1 cellular context compared by ENCODE assay signal in genomic region chr19:7426986-7427385, GRCh38.
TF ChIP-seq lines count a peak whose summit lies in the region.

No MANE protein-coding gene starts in this region.

TF ChIP-seq in GM12878, 131 proteins besides CTCF, POLR2A, EP300 and RAD21 (continued from another document and continues in another):
- TF ChIP-seq PRDM15 (CRISPR knock-in tag; IDR thresholded peaks at IDR 0.05) = no peak
- no peak for TF ChIP-seq MXI1 (IDR thresholded peaks at IDR 0.05; ENCODE audit: low read depth, low read length)
- no peak for TF ChIP-seq PKNOX1 (IDR thresholded peaks at IDR 0.05)
- TF ChIP-seq CEBPZ (IDR thresholded peaks at IDR 0.05; ENCODE audit: low read depth, low read length) = no peak
- TF ChIP-seq POLR2AphosphoS2 (IDR thresholded peaks at IDR 0.05; ENCODE audit: low read depth, low read length) = no peak
- no peak for TF ChIP-seq BRCA1 (IDR thresholded peaks at IDR 0.05; ENCODE audit: low read depth, low read length)
- no peak for TF ChIP-seq EGR1 (IDR thresholded peaks at IDR 0.05; ENCODE audit: borderline replicate concordance in 1 of 2, low read depth in 2 of 2, low read length in 2 of 2)
- no peak for TF ChIP-seq ZBTB11 (CRISPR knock-in tag; IDR thresholded peaks at IDR 0.05)
- no peak for TF ChIP-seq GABPA (IDR thresholded peaks at IDR 0.05; ENCODE audit: low read depth)
- no peak for TF ChIP-seq NBN (IDR thresholded peaks at IDR 0.05)
- TF ChIP-seq SMAD1 (IDR thresholded peaks at IDR 0.05; ENCODE audit: low read depth, partially characterized antibody) = no peak
- TF ChIP-seq ATF2 (IDR thresholded peaks at IDR 0.05; ENCODE audit: low read length) = no peak
- peak; percentile 76; the same call in 1 of the 2 replicates for TF ChIP-seq CREM (IDR thresholded peaks at IDR 0.05; ENCODE audit: low read depth)
- TF ChIP-seq NR2C2 (IDR thresholded peaks at IDR 0.05; ENCODE audit: borderline replicate concordance, control insufficient read depth, insufficient read length, low read depth) = no peak
- TF ChIP-seq SREBF2 (IDR thresholded peaks at IDR 0.05; ENCODE audit: low read length) = no peak
- TF ChIP-seq BCLAF1 (IDR thresholded peaks at IDR 0.05) = no peak
- TF ChIP-seq HSF1 (IDR thresholded peaks at IDR 0.05; ENCODE audit: low read depth, low read length) = no peak
- no peak for TF ChIP-seq STAT3 (IDR thresholded peaks at IDR 0.05; ENCODE audit: low read depth, low read length)
- no peak for TF ChIP-seq YY1 (IDR thresholded peaks at IDR 0.05; ENCODE audit: low read depth, low read length)
- TF ChIP-seq ASH2L (IDR thresholded peaks at IDR 0.05; ENCODE audit: borderline replicate concordance, low read depth) = no peak
- TF ChIP-seq CEBPB (IDR thresholded peaks at IDR 0.05; ENCODE audit: borderline replicate concordance in 1 of 2, low read depth in 2 of 2, low read length in 2 of 2) = no peak
- TF ChIP-seq NR2C1 (IDR thresholded peaks at IDR 0.05) = no peak
- no peak for TF ChIP-seq MEF2B (IDR thresholded peaks at IDR 0.05; ENCODE audit: partially characterized antibody, poor library complexity, severe bottlenecking)
- no peak for TF ChIP-seq SUPT20H (IDR thresholded peaks at IDR 0.05; ENCODE audit: borderline replicate concordance, control insufficient read depth, low read depth, low read length)
- no peak for TF ChIP-seq ZNF687 (IDR thresholded peaks at IDR 0.05)
- no peak for TF ChIP-seq IRF5 (IDR thresholded peaks at IDR 0.05; ENCODE audit: borderline replicate concordance)
